19 cellular contexts compared by ENCODE assay signal in the genomic region with DNA sequence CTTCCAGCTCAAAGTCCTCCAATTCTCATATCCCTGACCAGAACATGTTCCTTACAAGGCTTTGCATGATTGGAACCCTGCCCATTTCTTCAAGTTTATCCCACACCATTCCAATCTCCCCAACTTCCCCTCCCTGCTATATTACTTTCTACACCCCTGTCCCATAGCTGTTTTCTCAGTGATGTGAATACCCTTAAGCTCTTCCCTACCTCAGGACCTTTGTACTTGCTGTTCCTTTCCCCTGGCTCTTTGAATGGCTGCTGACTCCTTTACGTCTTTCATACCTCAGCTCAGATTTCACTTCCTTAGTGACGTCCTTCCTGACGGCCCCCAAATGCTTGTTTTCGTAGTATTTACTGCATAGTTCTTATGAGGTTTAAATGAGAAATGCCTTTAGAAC.
"Had no signal": no experiment of that assay in that cellular context is flagged by ENCODE, and none has a peak within 500 bp of the region (broad histone marks: within the 10 kb centered on the region; RNA-seq: fewer than 3 reads in every experiment).

No MANE protein-coding gene starts in this region.

- H3K4me3 Mint-ChIP-seq: activated B cell treated with CpG ODN at 0.5 μM for 24 hours; activated CD4-positive, alpha-beta T cell treated with anti-CD3 and anti-CD28 coated beads, Interleukin-2, amount 10 ng/mL, durations not matched to agents 24 days and 14 days; activated naive CD4-positive, alpha-beta T cell treated with anti-CD3 and anti-CD28 coated beads for 36 hours; activated naive CD8-positive, alpha-beta T cell; activated T-cell treated with anti-CD3 and anti-CD28 coated beads, Interleukin-2, amount 50 U/mL, for 4 hours; central memory CD8-positive, alpha-beta T cell; T-helper 1 cell treated with Interleukin-12 subunit alpha and Interleukin-12 subunit beta and Interleukin-4 antibody, amounts not matched to agents 30 μg/mL and 1 μg/mL, for 36 hours had no signal

- FAIRE-seq: astrocyte had no signal

- H3K27ac Mint-ChIP-seq: activated B cell treated with CpG ODN at 0.5 μM for 24 hours; activated CD4-positive, alpha-beta T cell treated with anti-CD3 and anti-CD28 coated beads, Interleukin-2, amount 10 ng/mL, durations not matched to agents 24 days and 14 days; activated naive CD4-positive, alpha-beta T cell treated with anti-CD3 and anti-CD28 coated beads for 36 hours; activated naive CD8-positive, alpha-beta T cell; T-helper 1 cell treated with Interleukin-12 subunit alpha and Interleukin-12 subunit beta and Interleukin-4 antibody, amounts not matched to agents 30 μg/mL and 1 μg/mL, for 36 hours had no signal

- H3K27ac ChIP-seq: PC-9 had no signal

- H3K4me3 ChIP-seq: PC-9 had no signal

- H3K4me2 ChIP-seq: PC-9 had no signal

- DNase-seq: activated B cell treated with CpG ODN at 0.5 μM for 24 hours; activated CD4-positive, alpha-beta T cell treated with anti-CD3 and anti-CD28 coated beads for 1 hour; activated CD4-positive, alpha-beta T cell treated with anti-CD3 and anti-CD28 coated beads, Interleukin-2, amount 10 ng/mL, durations not matched to agents 24 days and 14 days; activated CD4-positive, alpha-beta T cell treated with anti-CD3 and anti-CD28 coated beads, Interleukin-2, amount 50 U/mL, for 48 hours; activated gamma-delta T cell; activated naive CD4-positive, alpha-beta T cell treated with anti-CD3 and anti-CD28 coated beads for 36 hours; activated T-cell treated with anti-CD3 and anti-CD28 coated beads, Interleukin-2, amount 50 U/mL, for 4 hours; Kasumi-1; KBM-7; NCI-H1048; NCI-H1930; NCI-H510A treated with DMSO at 0.1 percent for 48 hours; PC-9; SHP77 treated with DMSO at 0.1 percent for 48 hours had no signal

- H3K4me1 Mint-ChIP-seq: activated B cell treated with CpG ODN at 0.5 μM for 24 hours; activated CD4-positive, alpha-beta T cell treated with anti-CD3 and anti-CD28 coated beads, Interleukin-2, amount 10 ng/mL, durations not matched to agents 24 days and 14 days; central memory CD8-positive, alpha-beta T cell had no signal

- H3K27me3 Mint-ChIP-seq: activated B cell treated with CpG ODN at 0.5 μM for 24 hours; activated CD4-positive, alpha-beta T cell treated with anti-CD3 and anti-CD28 coated beads, Interleukin-2, amount 10 ng/mL, durations not matched to agents 24 days and 14 days; activated naive CD8-positive, alpha-beta T cell; brain; central memory CD8-positive, alpha-beta T cell had no signal

- H3K9me3 Mint-ChIP-seq: activated B cell treated with CpG ODN at 0.5 μM for 24 hours had no signal

- H3K36me3 Mint-ChIP-seq: activated naive CD8-positive, alpha-beta T cell; brain had no signal

- H2AFZ ChIP-seq: PC-9 had no signal
